9 cellular contexts compared by ENCODE assay signal in the genomic region with DNA sequence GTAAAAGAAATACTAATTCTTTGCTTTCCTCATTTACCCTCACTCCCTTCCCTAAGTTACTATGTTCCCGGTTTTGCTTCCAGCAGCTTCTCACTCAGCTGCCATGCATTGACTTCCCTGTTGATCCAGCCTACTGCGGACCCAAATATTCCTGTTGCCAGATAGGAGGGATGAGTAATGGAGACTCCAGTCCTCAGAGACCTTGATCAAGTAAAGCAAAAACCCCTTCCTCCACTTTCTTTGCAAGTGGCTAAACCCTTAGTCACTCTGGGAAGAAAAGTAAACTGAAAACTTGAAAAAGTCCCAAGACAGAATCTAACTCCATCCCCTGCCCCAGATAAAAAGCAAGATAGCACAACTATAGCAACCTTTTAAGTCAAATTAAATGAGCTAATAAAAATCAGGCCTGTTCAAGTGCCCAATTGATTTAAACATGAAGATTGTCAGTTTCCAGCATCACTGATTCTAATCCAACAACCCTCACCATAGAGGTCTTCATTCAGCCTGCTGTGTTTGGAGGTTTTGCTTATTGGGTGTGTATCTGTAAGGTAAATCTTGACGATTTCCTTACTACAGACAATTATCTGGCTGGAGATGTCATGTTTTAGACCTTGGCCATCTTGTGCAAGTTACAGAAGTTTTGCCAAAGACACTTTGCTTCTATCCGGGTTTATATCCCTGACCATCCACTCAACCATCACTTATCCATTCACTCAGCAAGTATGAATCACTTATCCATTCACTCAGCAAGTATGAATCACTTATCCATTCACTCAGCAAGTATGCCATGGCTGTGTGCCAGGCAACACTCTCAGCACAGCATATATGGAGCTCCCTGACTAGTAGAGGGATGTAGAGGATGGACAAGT. TPM values are rescaled to one million over a fixed set of nuclear protein-coding genes. Genes with fewer than 3 reads are reported as not detected.
DNase-seq lines count a peak whose midpoint lies in the region; ATAC-seq and TF ChIP-seq lines count a peak whose summit lies in the region.
"Had no signal": no experiment of that assay in that cellular context is flagged by ENCODE, and none has a peak within 500 bp of the region (broad histone marks: within the 10 kb centered on the region; RNA-seq: fewer than 3 reads in every experiment).

No MANE protein-coding gene starts in this region.

- DNase-seq in activated T-cell treated with anti-CD3 and anti-CD28 coated beads, Interleukin-2, amount 50 U/mL, for 72 hours: peak in 1 of 2 donors; percentile 17
- DNase-seq in activated T-cell treated with anti-CD3 and anti-CD28 coated beads, Interleukin-2, amount 50 U/mL, for 1 hour: no peak
- no peak for DNase-seq in SK-N-SH
- peak; percentile 82 for DNase-seq in glomerular endothelial cell (ENCODE audit: extremely low read depth, low read depth, low spot score)
- DNase-seq in thyroid gland: peak; percentile 67 to 68
- no peak for DNase-seq in NCI-H2107 treated with DMSO at 0.1 percent for 48 hours (lab: John Stamatoyannopoulos, UW; ENCODE audit: unreplicated experiment)
- no peak for DNase-seq in CD4-positive, alpha-beta T cell

- peaks cover 11 to 13% of the 10 kb centered on the region in 2 experiments; a peak in 2 of 4 replicates for H3K4me1 ChIP-seq in SK-N-SH (ENCODE audit: control insufficient read depth in 1 of 2, insufficient read depth in 2 of 2, low read depth in 1 of 2, low read length in 1 of 2)
- no peaks in the 10 kb centered on the region for H3K4me1 ChIP-seq in thyroid gland

- H3K36me3 ChIP-seq in SK-N-SH (replicated peaks in 1 of 2; ENCODE audit: control insufficient read depth in 1 of 2, insufficient read depth in 2 of 2, low read length in 1 of 2) (no peaks in the 10 kb centered on the region), thyroid gland (no peaks in the 10 kb centered on the region)

- no peaks in the 10 kb centered on the region for H4K20me1 ChIP-seq in SK-N-SH (ENCODE audit: insufficient read depth)

- H3K27ac Mint-ChIP-seq in activated T-cell treated with anti-CD3 and anti-CD28 coated beads, Interleukin-2, amount 50 U/mL, for 72 hours: no peak overlapping the region
- H3K27ac Mint-ChIP-seq in CD4-positive, alpha-beta T cell: no peak overlapping the region

- no peak for TF ChIP-seq POLR2A in thyroid gland (IDR thresholded peaks at IDR 0.05)

- H3K27me3 ChIP-seq in SK-N-SH (ENCODE audit: insufficient read depth): no peaks in the 10 kb centered on the region
- no peaks in the 10 kb centered on the region for H3K27me3 ChIP-seq in thyroid gland
- no peaks in the 10 kb centered on the region for H3K27me3 ChIP-seq in CD4-positive, alpha-beta T cell (ENCODE audit: control insufficient read depth, insufficient read depth, low read length)

- H3K27me3 Mint-ChIP-seq in activated T-cell treated with anti-CD3 and anti-CD28 coated beads, Interleukin-2, amount 50 U/mL, for 72 hours (ENCODE audit: low read depth): peaks cover 31% of the 10 kb centered on the region
- H3K27me3 Mint-ChIP-seq in CD4-positive, alpha-beta T cell: peaks cover 15% of the 10 kb centered on the region

- intact Hi-C loops in thyroid gland (cut with DNase I): no loop called here
- intact Hi-C loops in CD4-positive, alpha-beta T cell (cut with DNase I, micrococcal nuclease): no loop called here

- H3K9me3 ChIP-seq in SK-N-SH (no peaks in the 10 kb centered on the region), thyroid gland (no peaks in the 10 kb centered on the region)
- no peaks in the 10 kb centered on the region for H3K9me3 ChIP-seq in CD4-positive, alpha-beta T cell (ENCODE audit: control insufficient read depth, low read length)

- peak; percentile 41 to 86 for ATAC-seq in activated T-cell treated with anti-CD3 and anti-CD28 coated beads, Interleukin-2, amount 50 U/mL, for 72 hours (replicated peaks in 1 of 2)
- no peak for ATAC-seq in HG02970 (IDR thresholded peaks at IDR 0.05; ENCODE audit: low FRiP score, unreplicated experiment)
- ATAC-seq in CD4-positive, alpha-beta T cell (ENCODE audit: poor library complexity): no peak

- peaks cover 18% of the 10 kb centered on the region for H3F3A ChIP-seq in SK-N-SH (replicated peaks; ENCODE audit: insufficient read depth)

- no peaks in the 10 kb centered on the region for H3K79me2 ChIP-seq in SK-N-SH (ENCODE audit: insufficient read depth)

- H3K36me3 Mint-ChIP-seq in activated T-cell treated with anti-CD3 and anti-CD28 coated beads, Interleukin-2, amount 50 U/mL, for 72 hours (ENCODE audit: insufficient read depth in 2 of 2): peaks cover 0 to 1% of the 10 kb centered on the region in 2 donors
- no peaks in the 10 kb centered on the region for H3K36me3 Mint-ChIP-seq in CD4-positive, alpha-beta T cell (ENCODE audit: low read depth)

- TF ChIP-seq CTCF in SK-N-SH (IDR thresholded peaks at IDR 0.05) (no peak), thyroid gland (IDR thresholded peaks at IDR 0.05) (no peak)
- no peak for TF ChIP-seq CTCF in CD4-positive, alpha-beta T cell (IDR thresholded peaks at IDR 0.05)

- peak overlapping the region in 1 of 2 experiments; percentile 13; a peak in 1 of 4 replicates for H3K4me3 ChIP-seq in SK-N-SH (ENCODE audit: low read depth in 2 of 2, low read length in 1 of 2)
- no peak overlapping the region for H3K4me3 ChIP-seq in thyroid gland (replicated peaks in 1 of 3)

- peak overlapping the region; percentile 65; the same call in 1 of the 2 replicates for H2AFZ ChIP-seq in SK-N-SH (ENCODE audit: low read depth)

- WGBS in SK-N-SH (ENCODE audit: low lambda C conversion rate): 16% methylated on average over 4 of the region's 4 CpGs
- WGBS in thyroid gland, 2 donors: 58 to 65% methylated on average over 4 of the region's 4 CpGs

- H3K4me2 ChIP-seq in SK-N-SH: peak overlapping the region; percentile 59

- POLR2A ChIA-PET in SK-N-SH (lab: Yijun Ruan, JAX): interaction anchor here (1.1 kb wide), 1 partner anchor 23 kb away, joined by 3 read pairs; no protein-coding TSS in a partner anchor
- POLR2A ChIA-PET in CD4-positive, alpha-beta T cell (lab: Charles Lee): no interaction called here

- CTCF ChIA-PET in SK-N-SH (lab: Yijun Ruan, JAX): interaction anchor here (1.1 to 1.3 kb wide), 3 partner anchors 19 to 115 kb away, joined by 3 to 5 read pairs (median 3); no protein-coding TSS in a partner anchor
- CTCF ChIA-PET in CD4-positive, alpha-beta T cell (lab: Charles Lee): no interaction called here

- peak in 1 of 2 experiments; percentile 90; a peak in 2 of 4 replicates for TF ChIP-seq EP300 in SK-N-SH (IDR thresholded peaks at IDR 0.05; ENCODE audit: borderline replicate concordance in 1 of 2, low read depth in 1 of 2, low read length in 1 of 2)

- TF ChIP-seq RAD21 in SK-N-SH (IDR thresholded peaks at IDR 0.05; ENCODE audit: low read length): no peak

- no peak overlapping the region for H3K4me3 Mint-ChIP-seq in activated T-cell treated with anti-CD3 and anti-CD28 coated beads, Interleukin-2, amount 50 U/mL, for 72 hours
- H3K4me3 Mint-ChIP-seq in CD4-positive, alpha-beta T cell: no peak overlapping the region

- H3K9ac ChIP-seq in SK-N-SH: peak overlapping the region; percentile 63

- no peaks in the 10 kb centered on the region for H3K9me3 Mint-ChIP-seq in activated T-cell treated with anti-CD3 and anti-CD28 coated beads, Interleukin-2, amount 50 U/mL, for 72 hours
- H3K9me3 Mint-ChIP-seq in CD4-positive, alpha-beta T cell: no peaks in the 10 kb centered on the region

- peaks cover 12% of the 10 kb centered on the region for H3K4me1 Mint-ChIP-seq in activated T-cell treated with anti-CD3 and anti-CD28 coated beads, Interleukin-2, amount 50 U/mL, for 72 hours (ENCODE audit: low read depth)
- H3K4me1 Mint-ChIP-seq in CD4-positive, alpha-beta T cell (ENCODE audit: low read depth): no peaks in the 10 kb centered on the region

- peak overlapping the region in 1 of 2 experiments; percentile 98; a peak in 3 of 4 replicates for H3K27ac ChIP-seq in SK-N-SH (ENCODE audit: low read depth in 2 of 2, low read length in 1 of 2)
- H3K27ac ChIP-seq in thyroid gland: no peak overlapping the region
- no peak overlapping the region for H3K27ac ChIP-seq in CD4-positive, alpha-beta T cell (ENCODE audit: low read depth, low read length)

- no peaks in the 10 kb centered on the region for H3K9me2 ChIP-seq in SK-N-SH

TF ChIP-seq in SK-N-SH, 30 proteins besides CTCF, POLR2A, EP300 and RAD21 (continues in another document):
- TF ChIP-seq RFX5 (IDR thresholded peaks at IDR 0.05; ENCODE audit: low read length) (no peak), CHD2 (IDR thresholded peaks at IDR 0.05; ENCODE audit: low read length, partially characterized antibody) (no peak), FOXM1 (IDR thresholded peaks at IDR 0.05; ENCODE audit: low read depth) (peak; percentile 40; the same call in 1 of the 2 replicates), MXI1 (IDR thresholded peaks at IDR 0.05; ENCODE audit: low read depth, low read length) (no peak), TCF12 (IDR thresholded peaks at IDR 0.05) (peak; percentile 81), GABPA (IDR thresholded peaks at IDR 0.05; ENCODE audit: low read depth) (no peak), ELF1 (IDR thresholded peaks at IDR 0.05) (no peak), GATA2 (CRISPR knock-in tag; IDR thresholded peaks at IDR 0.05) (no peak), JUND (IDR thresholded peaks at IDR 0.05) (peak; percentile 99), FOSL2 (IDR thresholded peaks at IDR 0.05; ENCODE audit: borderline replicate concordance, low read depth) (peak; percentile 100), MAX (IDR thresholded peaks at IDR 0.05; ENCODE audit: low read depth) (peak; percentile 45; the same call in 1 of the 2 replicates), TEAD4 (IDR thresholded peaks at IDR 0.05; ENCODE audit: borderline replicate concordance, insufficient read depth) (peak; percentile 90), YY1 (IDR thresholded peaks at IDR 0.05; ENCODE audit: low read depth) (peak; percentile 27)

RNA-seq across cellular contexts. Expression of gene FGFBP1, which starts 17.6 kb away (rescaled TPM):
- not detected for total RNA-seq in activated T-cell treated with anti-CD3 and anti-CD28 coated beads, Interleukin-2, amount 50 U/mL, for 72 hours
- 0.11 and 0.13 TPM in 2 replicates for polyA plus RNA-seq in SK-N-SH (2012; rRNA removed)
- polyA plus RNA-seq in SK-N-SH (2012; cell fraction: cytosol; rRNA removed): 0.14 and 0.18 TPM in 2 replicates
- polyA plus RNA-seq in SK-N-SH (2012; cell fraction: nucleus; rRNA removed): 0.06 TPM in 1 of 2 replicates, not detected in the other
- total RNA-seq in glomerular endothelial cell (not detected in 2 replicates), thyroid gland (1 to 10 TPM in 1 of 4 donors, under 1 TPM in 2, not detected in 1; 0.22 to 2.3 (median 0.44) TPM)
- total RNA-seq in CD4-positive, alpha-beta T cell: not detected
- total RNA-seq: OCI-LY7 had no signal

RNA-seq across cellular contexts. Expression of gene FGFBP2, which starts 42.0 kb away (rescaled TPM):
- total RNA-seq in activated T-cell treated with anti-CD3 and anti-CD28 coated beads, Interleukin-2, amount 50 U/mL, for 72 hours: 10 to 100 TPM; 11.6 to 14.4 TPM
- 0.62 and 1.7 TPM in 2 replicates for polyA plus RNA-seq in SK-N-SH (2012; rRNA removed)
- polyA plus RNA-seq in SK-N-SH (2012; cell fraction: cytosol; rRNA removed): 1.1 and 2.0 TPM in 2 replicates
- 0.56 and 1.2 TPM in 2 replicates for polyA plus RNA-seq in SK-N-SH (2012; cell fraction: nucleus; rRNA removed)
- total RNA-seq in glomerular endothelial cell: not detected in 2 replicates
- 1 to 10 TPM in 2 of 4 donors, under 1 TPM in 2; 0.67 to 3.7 (median 0.92) TPM for total RNA-seq in thyroid gland
- total RNA-seq in CD4-positive, alpha-beta T cell: 1 to 10 TPM; 1.3 to 1.7 TPM
- total RNA-seq: OCI-LY7 had no signal

Comparison
In these comparisons a context has a peak if more than half of its experiments do, and no peak if none do; other contexts are left out.
1. ATAC-seq: peak in activated T-cell treated with anti-CD3 and anti-CD28 coated beads, Interleukin-2, amount 50 U/mL, for 72 hours (2 of 2); none in HG02970 (single experiment) and CD4-positive, alpha-beta T cell (single experiment).
2. DNase-seq: peak in glomerular endothelial cell (single experiment) and thyroid gland (2 of 2); none in activated T-cell treated with anti-CD3 and anti-CD28 coated beads, Interleukin-2, amount 50 U/mL, for 1 hour (single experiment), SK-N-SH (single experiment), NCI-H2107 treated with DMSO at 0.1 percent for 48 hours (single experiment) and CD4-positive, alpha-beta T cell (0 of 10).